34 cellular contexts compared by ENCODE assay signal in the genomic region with DNA sequence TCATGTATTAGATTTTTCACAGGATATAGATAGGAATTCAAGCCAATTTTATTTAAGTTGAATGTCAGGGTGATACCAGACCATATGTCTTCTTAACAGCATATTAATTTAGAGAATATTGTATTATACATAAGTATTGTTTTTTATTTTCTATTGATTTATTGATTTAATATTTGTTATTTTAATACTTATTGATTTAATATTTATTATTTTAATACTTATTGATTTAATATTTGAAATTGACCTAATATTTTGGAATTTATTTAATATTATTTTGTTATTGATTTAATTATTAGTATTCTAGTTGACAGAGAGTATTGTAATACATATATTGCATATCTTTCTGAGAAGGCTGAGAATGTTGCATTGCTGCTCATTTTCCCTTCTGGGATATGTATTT.
"Had no signal": no experiment of that assay in that cellular context is flagged by ENCODE, and none has a peak within 500 bp of the region (broad histone marks: within the 10 kb centered on the region; RNA-seq: fewer than 3 reads in every experiment).

No MANE protein-coding gene starts in this region.

- H3K4me3 Mint-ChIP-seq: activated CD4-positive, alpha-beta memory T cell treated with anti-CD3 and anti-CD28 coated beads, Interleukin-2, amount 10 ng/mL, durations not matched to agents 7 days and 5 days; activated CD4-positive, alpha-beta T cell treated with anti-CD3 and anti-CD28 coated beads, Interleukin-2, amount 10 ng/mL, durations not matched to agents 7 days and 5 days; activated naive CD4-positive, alpha-beta T cell treated with anti-CD3 and anti-CD28 coated beads, Interleukin-2, amount 10 ng/mL, durations not matched to agents 7 days and 5 days; activated naive CD8-positive, alpha-beta T cell treated with anti-CD3 and anti-CD28 coated beads, Interleukin-2, amount 10 ng/mL, durations not matched to agents 7 days and 5 days; activated T-cell treated with anti-CD3 and anti-CD28 coated beads, Interleukin-2, amount 50 U/mL, for 24 hours; activated T-cell treated with anti-CD3 and anti-CD28 coated beads, Interleukin-2, amount 50 U/mL, for 72 hours; brain; dendritic cell treated with granulocyte-macrophage colony-stimulating factor and Interleukin-4, amounts not matched to agents 40 ng/mL and 50 ng/mL, for 4 days; endodermal cell; T-helper 17 cell; T-helper 2 cell treated with Interferon-gamma antibody and Interleukin-4, amounts not matched to agents 5 μg/mL and 100 μg/mL, for 36 hours had no signal

- H3K9me3 ChIP-seq: ascending aorta, breast epithelium, esophagus muscularis mucosa, gastroesophageal sphincter, heart right ventricle had no signal

- H3K36me3 Mint-ChIP-seq: activated naive CD4-positive, alpha-beta T cell treated with anti-CD3 and anti-CD28 coated beads, Interleukin-2, amount 10 ng/mL, durations not matched to agents 7 days and 5 days; activated naive CD4-positive, alpha-beta T cell treated with anti-CD3 and anti-CD28 coated beads, Interleukin-2, amount 50 U/mL, for 72 hours; activated naive CD8-positive, alpha-beta T cell treated with anti-CD3 and anti-CD28 coated beads, Interleukin-2, amount 10 ng/mL, durations not matched to agents 7 days and 5 days; brain had no signal

- ATAC-seq: activated naive CD4-positive, alpha-beta T cell treated with anti-CD3 and anti-CD28 coated beads, Interleukin-2, amount 50 U/mL, for 72 hours; activated T-cell treated with anti-CD3 and anti-CD28 coated beads, Interleukin-2, amount 50 U/mL, for 72 hours; foreskin keratinocyte; gastroesophageal sphincter; heart right ventricle; T-helper 17 cell had no signal

- H3K27me3 ChIP-seq: ascending aorta, breast epithelium, cardiac muscle cell, dorsolateral prefrontal cortex, esophagus muscularis mucosa, gastroesophageal sphincter, heart right ventricle had no signal

- H3K4me3 ChIP-seq: ascending aorta, breast epithelium, cardiac muscle cell, coronary artery, dorsolateral prefrontal cortex, esophagus muscularis mucosa, gastroesophageal sphincter, heart right ventricle had no signal

- H3K27ac Mint-ChIP-seq: activated CD4-positive, alpha-beta memory T cell treated with anti-CD3 and anti-CD28 coated beads, Interleukin-2, amount 10 ng/mL, durations not matched to agents 7 days and 5 days; activated CD4-positive, alpha-beta T cell treated with anti-CD3 and anti-CD28 coated beads, Interleukin-2, amount 10 ng/mL, durations not matched to agents 7 days and 5 days; activated naive CD4-positive, alpha-beta T cell treated with anti-CD3 and anti-CD28 coated beads, Interleukin-2, amount 10 ng/mL, durations not matched to agents 7 days and 5 days; activated naive CD4-positive, alpha-beta T cell treated with anti-CD3 and anti-CD28 coated beads, Interleukin-2, amount 50 U/mL, for 72 hours; activated naive CD8-positive, alpha-beta T cell treated with anti-CD3 and anti-CD28 coated beads, Interleukin-2, amount 10 ng/mL, durations not matched to agents 7 days and 5 days; activated T-cell treated with anti-CD3 and anti-CD28 coated beads, Interleukin-2, amount 50 U/mL, for 24 hours; activated T-cell treated with anti-CD3 and anti-CD28 coated beads, Interleukin-2, amount 50 U/mL, for 72 hours; brain; dendritic cell treated with granulocyte-macrophage colony-stimulating factor and Interleukin-4, amounts not matched to agents 40 ng/mL and 50 ng/mL, for 4 days; endodermal cell; T-helper 17 cell; T-helper 2 cell treated with Interferon-gamma antibody and Interleukin-4, amounts not matched to agents 5 μg/mL and 100 μg/mL, for 36 hours had no signal

- H3K27me3 Mint-ChIP-seq: activated CD4-positive, alpha-beta memory T cell treated with anti-CD3 and anti-CD28 coated beads, Interleukin-2, amount 10 ng/mL, durations not matched to agents 7 days and 5 days; activated CD4-positive, alpha-beta T cell treated with anti-CD3 and anti-CD28 coated beads, Interleukin-2, amount 10 ng/mL, durations not matched to agents 7 days and 5 days; activated naive CD4-positive, alpha-beta T cell treated with anti-CD3 and anti-CD28 coated beads, Interleukin-2, amount 10 ng/mL, durations not matched to agents 7 days and 5 days; activated naive CD8-positive, alpha-beta T cell treated with anti-CD3 and anti-CD28 coated beads, Interleukin-2, amount 10 ng/mL, durations not matched to agents 7 days and 5 days; brain; dendritic cell treated with granulocyte-macrophage colony-stimulating factor and Interleukin-4, amounts not matched to agents 40 ng/mL and 50 ng/mL, for 4 days had no signal

- H3K36me3 ChIP-seq: ascending aorta, breast epithelium, cardiac muscle cell, esophagus muscularis mucosa, gastroesophageal sphincter, heart right ventricle had no signal

- DNase-seq: activated CD4-positive, alpha-beta memory T cell treated with anti-CD3 and anti-CD28 coated beads, Interleukin-2, amount 10 ng/mL, durations not matched to agents 7 days and 5 days; activated CD4-positive, alpha-beta T cell treated with anti-CD3 and anti-CD28 coated beads for 1 hour; activated CD4-positive, alpha-beta T cell treated with anti-CD3 and anti-CD28 coated beads for 4 hours; activated CD4-positive, alpha-beta T cell treated with anti-CD3 and anti-CD28 coated beads, Interleukin-2, amount 10 ng/mL, durations not matched to agents 7 days and 5 days; activated CD4-positive, alpha-beta T cell treated with anti-CD3 and anti-CD28 coated beads, Interleukin-2, amount 50 U/mL, for 4 hours; activated CD8-positive, alpha-beta memory T cell treated with anti-CD3 and anti-CD28 coated beads, Interleukin-2, amount 50 U/mL, for 48 hours; activated gamma-delta T cell; activated naive CD4-positive, alpha-beta T cell; activated naive CD4-positive, alpha-beta T cell treated with anti-CD3 and anti-CD28 coated beads, Interleukin-2, amount 10 ng/mL, durations not matched to agents 7 days and 5 days; activated naive CD8-positive, alpha-beta T cell treated with anti-CD3 and anti-CD28 coated beads, Interleukin-2, amount 10 ng/mL, durations not matched to agents 7 days and 5 days; activated T-cell treated with anti-CD3 and anti-CD28 coated beads for 4 hours; activated T-cell treated with anti-CD3 and anti-CD28 coated beads, Interleukin-2, amount 50 U/mL, for 24 hours; activated T-cell treated with anti-CD3 and anti-CD28 coated beads, Interleukin-2, amount 50 U/mL, for 72 hours; central memory CD4-positive, alpha-beta T cell; cerebellar nuclear complex; dorsolateral prefrontal cortex; effector memory CD4-positive, alpha-beta T cell; endodermal cell; erythroblast; foreskin keratinocyte; heart right ventricle; T-helper 1 cell; T-helper 17 cell; T1000 had no signal

- H3K4me1 ChIP-seq: ascending aorta, breast epithelium, esophagus muscularis mucosa, foreskin keratinocyte, gastroesophageal sphincter, heart right ventricle had no signal

- H3K27ac ChIP-seq: ascending aorta, breast epithelium, cardiac muscle cell, coronary artery, dorsolateral prefrontal cortex, esophagus muscularis mucosa, foreskin keratinocyte, gastroesophageal sphincter, heart right ventricle had no signal

- H3K4me1 Mint-ChIP-seq: activated CD4-positive, alpha-beta memory T cell treated with anti-CD3 and anti-CD28 coated beads, Interleukin-2, amount 10 ng/mL, durations not matched to agents 7 days and 5 days; activated CD4-positive, alpha-beta T cell treated with anti-CD3 and anti-CD28 coated beads, Interleukin-2, amount 10 ng/mL, durations not matched to agents 7 days and 5 days; activated naive CD4-positive, alpha-beta T cell treated with anti-CD3 and anti-CD28 coated beads, Interleukin-2, amount 10 ng/mL, durations not matched to agents 7 days and 5 days; activated naive CD8-positive, alpha-beta T cell treated with anti-CD3 and anti-CD28 coated beads, Interleukin-2, amount 10 ng/mL, durations not matched to agents 7 days and 5 days; endodermal cell had no signal

- H3K9me3 Mint-ChIP-seq: activated CD4-positive, alpha-beta memory T cell treated with anti-CD3 and anti-CD28 coated beads, Interleukin-2, amount 10 ng/mL, durations not matched to agents 7 days and 5 days; activated CD4-positive, alpha-beta T cell treated with anti-CD3 and anti-CD28 coated beads, Interleukin-2, amount 10 ng/mL, durations not matched to agents 7 days and 5 days; activated naive CD4-positive, alpha-beta T cell treated with anti-CD3 and anti-CD28 coated beads, Interleukin-2, amount 10 ng/mL, durations not matched to agents 7 days and 5 days; activated naive CD4-positive, alpha-beta T cell treated with anti-CD3 and anti-CD28 coated beads, Interleukin-2, amount 50 U/mL, for 72 hours; activated naive CD8-positive, alpha-beta T cell treated with anti-CD3 and anti-CD28 coated beads, Interleukin-2, amount 10 ng/mL, durations not matched to agents 7 days and 5 days; activated T-cell treated with anti-CD3 and anti-CD28 coated beads, Interleukin-2, amount 50 U/mL, for 24 hours; activated T-cell treated with anti-CD3 and anti-CD28 coated beads, Interleukin-2, amount 50 U/mL, for 72 hours; brain; endodermal cell; T-helper 2 cell treated with Interferon-gamma antibody and Interleukin-4, amounts not matched to agents 5 μg/mL and 100 μg/mL, for 36 hours had no signal
